Comparison of ENCODE assay signal across 1 cellular context in genomic region chrX:15269618-15270521, GRCh38.
TF ChIP-seq lines count a peak whose summit lies in the region.

Gene ASB9, minus strand, starts transcription at chrX:15270083. Its CDS starts 209 bp downstream, at chrX:15269874.

TF ChIP-seq in GM23338, 12 proteins besides CTCF, POLR2A, EP300 and RAD21 (continued from another document):
- no peak for TF ChIP-seq ZNF462 (CRISPR knock-in tag; IDR thresholded peaks at IDR 0.05)
- no peak for TF ChIP-seq CREB1 (CRISPR knock-in tag; IDR thresholded peaks at IDR 0.05; ENCODE audit: low read depth)
- no peak for TF ChIP-seq EZH2phosphoT487 (IDR thresholded peaks at IDR 0.05; ENCODE audit: unreplicated experiment)
